ENCODE assay signal across 26 cellular contexts in genomic region chr3:144564011-144564410, GRCh38.
"Had no signal": no experiment of that assay in that cellular context is flagged by ENCODE, and none has a peak within 500 bp of the region (broad histone marks: within the 10 kb centered on the region; RNA-seq: fewer than 3 reads in every experiment).

No MANE protein-coding gene starts in this region.

- H2AFZ ChIP-seq: PC-9 had no signal

- H3K36me3 ChIP-seq: ascending aorta had no signal

- H3K27ac ChIP-seq: ascending aorta, body of pancreas, PC-9 had no signal

- H3K4me2 ChIP-seq: PC-9 had no signal

- H3K4me3 ChIP-seq: ascending aorta, body of pancreas, PC-9 had no signal

- ATAC-seq: activated CD8-positive, alpha-beta memory T cell treated with anti-CD3 and anti-CD28 coated beads, Interleukin-2, amount 10 ng/mL, durations not matched to agents 7 days and 5 days; activated naive CD4-positive, alpha-beta T cell treated with anti-CD3 and anti-CD28 coated beads, Interleukin-2, amount 50 U/mL, for 72 hours; activated naive CD8-positive, alpha-beta T cell treated with anti-CD3 and anti-CD28 coated beads, Interleukin-2, amount 50 U/mL, for 24 hours; activated T-cell treated with anti-CD3 and anti-CD28 coated beads, Interleukin-2, amount 50 U/mL, for 4 hours; body of pancreas; T-cell had no signal

- H3K9me3 ChIP-seq: ascending aorta, body of pancreas had no signal

- DNase-seq: activated B cell treated with CpG ODN at 0.5 μM for 24 hours; activated CD4-positive, alpha-beta T cell treated with anti-CD3 and anti-CD28 coated beads for 1 hour; activated CD4-positive, alpha-beta T cell treated with anti-CD3 and anti-CD28 coated beads, Interleukin-2, amount 10 ng/mL, durations not matched to agents 24 days and 14 days; activated CD4-positive, alpha-beta T cell treated with anti-CD3 and anti-CD28 coated beads, Interleukin-2, amount 50 U/mL, for 48 hours; activated CD8-positive, alpha-beta memory T cell treated with anti-CD3 and anti-CD28 coated beads, Interleukin-2, amount 10 ng/mL, durations not matched to agents 7 days and 5 days; activated effector memory CD4-positive, alpha-beta T cell treated with anti-CD3 and anti-CD28 coated beads, Interleukin-2, amount 50 U/mL, for 16 hours; activated naive CD4-positive, alpha-beta T cell treated with Interleukin-2 at 50 U/mL for 16 hours; activated naive CD8-positive, alpha-beta T cell treated with anti-CD3 and anti-CD28 coated beads, Interleukin-2, amount 50 U/mL, for 24 hours; activated T-cell treated with anti-CD3 and anti-CD28 coated beads, Interleukin-2, amount 50 U/mL, for 4 hours; amniotic stem cell; body of pancreas; central memory CD4-positive, alpha-beta T cell; KG1; NCI-H1092; NCI-H1417; NCI-H1930; NCI-H2171 treated with DMSO at 0.1 percent for 48 hours; NCI-H226; NCI-H526; PC-9; SIG-M5; T-cell; T-helper 2 cell; T1000 had no signal

- H3K4me1 ChIP-seq: ascending aorta, body of pancreas had no signal

- H3K27me3 ChIP-seq: ascending aorta, body of pancreas had no signal
